26 cellular contexts compared by ENCODE assay signal in genomic region chr2:195769975-195770374, GRCh38.
"Had no signal": no experiment of that assay in that cellular context is flagged by ENCODE, and none has a peak within 500 bp of the region (broad histone marks: within the 10 kb centered on the region; RNA-seq: fewer than 3 reads in every experiment).

No MANE protein-coding gene starts in this region.

- H3K4me3 Mint-ChIP-seq: naive thymus-derived CD8-positive, alpha-beta T cell; stimulated activated naive CD8-positive, alpha-beta T cell treated with anti-CD3 and anti-CD28 coated beads, Interleukin-15, amount 100 ng/mL, for 72 hours had no signal

- H3K27me3 Mint-ChIP-seq: stimulated activated naive CD8-positive, alpha-beta T cell treated with anti-CD3 and anti-CD28 coated beads, Interleukin-15, amount 100 ng/mL, for 72 hours had no signal

- H3K27me3 ChIP-seq: dorsolateral prefrontal cortex, heart right ventricle, pancreas, right lobe of liver, suprapubic skin, transverse colon, upper lobe of right lung, uterus had no signal

- H3K4me1 ChIP-seq: heart right ventricle, lower lobe of right lung, pancreas, right lobe of liver, suprapubic skin, transverse colon, upper lobe of right lung, uterus had no signal

- FAIRE-seq: colon, endothelial cell of umbilical vein, keratinocyte, pancreas, small intestine had no signal

- H3K36me3 ChIP-seq: heart right ventricle, lower lobe of right lung, pancreas, right lobe of liver, suprapubic skin, transverse colon, upper lobe of right lung, uterus had no signal

- H3K27ac Mint-ChIP-seq: naive thymus-derived CD8-positive, alpha-beta T cell had no signal

- H3K27ac ChIP-seq: dorsolateral prefrontal cortex, heart right ventricle, lower lobe of right lung, pancreas, right lobe of liver, suprapubic skin, transverse colon, upper lobe of right lung, uterus had no signal

- H3K4me3 ChIP-seq: dorsolateral prefrontal cortex, heart right ventricle, lower lobe of right lung, pancreas, right lobe of liver, suprapubic skin, transverse colon, upper lobe of right lung, uterus had no signal

- DNase-seq: cerebellar nuclear complex; dorsolateral prefrontal cortex; effector memory CD4-positive, alpha-beta T cell; erythroblast; foreskin melanocyte; glutamatergic neuron; heart right ventricle; hippocampal formation; left ventricle myocardium superior; lower lobe of right lung; naive thymus-derived CD8-positive, alpha-beta T cell; pancreas; retina; right lobe of liver; small intestine; stimulated activated CD4-positive, alpha-beta T cell treated with anti-CD3 and anti-CD28 coated beads, Interleukin-15, amount 100 ng/mL, for 24 hours; stimulated activated CD4-positive, alpha-beta T cell treated with anti-CD3 and anti-CD28 coated beads, Interleukin-2, amount 100 ng/mL, for 48 hours; stimulated activated naive CD4-positive, alpha-beta T cell; stimulated activated naive CD8-positive, alpha-beta T cell treated with anti-CD3 and anti-CD28 coated beads, Interleukin-15, amount 100 ng/mL, for 72 hours; transverse colon; upper lobe of right lung; uterus had no signal

- H3K4me1 Mint-ChIP-seq: naive thymus-derived CD8-positive, alpha-beta T cell; stimulated activated naive CD8-positive, alpha-beta T cell treated with anti-CD3 and anti-CD28 coated beads, Interleukin-15, amount 100 ng/mL, for 72 hours had no signal

- H3K9me3 ChIP-seq: pancreas, right lobe of liver, upper lobe of right lung had no signal
